In genomic region chr12:131368073-131369071, GRCh38 we compare ENCODE assay signal across 17 cellular contexts.
"Had no signal": no experiment of that assay in that cellular context is flagged by ENCODE, and none has a peak within 500 bp of the region (broad histone marks: within the 10 kb centered on the region; RNA-seq: fewer than 3 reads in every experiment).

No MANE protein-coding gene starts in this region.

- H3K27ac ChIP-seq: ascending aorta, colonic mucosa, gastroesophageal sphincter, pancreas, skin epidermis had no signal

- H3K9me3 Mint-ChIP-seq: activated CD4-positive, alpha-beta memory T cell treated with anti-CD3 and anti-CD28 coated beads for 36 hours; activated T-cell treated with anti-CD3 and anti-CD28 coated beads, Interleukin-2, amount 50 U/mL, for 72 hours; naive thymus-derived CD8-positive, alpha-beta T cell; T-helper 2 cell treated with Interferon-gamma antibody and Interleukin-4, amounts not matched to agents 5 μg/mL and 100 μg/mL, for 36 hours had no signal

- H3K4me1 ChIP-seq: ascending aorta, colonic mucosa, gastroesophageal sphincter, pancreas had no signal

- H3K4me3 Mint-ChIP-seq: activated CD4-positive, alpha-beta memory T cell treated with anti-CD3 and anti-CD28 coated beads for 36 hours; activated T-cell treated with anti-CD3 and anti-CD28 coated beads, Interleukin-2, amount 50 U/mL, for 72 hours; naive thymus-derived CD8-positive, alpha-beta T cell; stimulated activated memory B cell treated with anti-CD40 and anti-IgM and Interleukin-4, amounts not matched to agents 10 μg/mL and 1 μg/mL and 100 μg/mL, for 72 hours; T-helper 2 cell treated with Interferon-gamma antibody and Interleukin-4, amounts not matched to agents 5 μg/mL and 100 μg/mL, for 36 hours had no signal

- H3K27me3 ChIP-seq: ascending aorta, colonic mucosa, pancreas had no signal

- H3K27ac Mint-ChIP-seq: activated CD4-positive, alpha-beta memory T cell treated with anti-CD3 and anti-CD28 coated beads for 36 hours; activated T-cell treated with anti-CD3 and anti-CD28 coated beads, Interleukin-2, amount 50 U/mL, for 72 hours; naive thymus-derived CD8-positive, alpha-beta T cell; stimulated activated memory B cell treated with anti-CD40 and anti-IgM and Interleukin-4, amounts not matched to agents 10 μg/mL and 1 μg/mL and 100 μg/mL, for 72 hours; T-helper 2 cell treated with Interferon-gamma antibody and Interleukin-4, amounts not matched to agents 5 μg/mL and 100 μg/mL, for 36 hours had no signal

- H3K36me3 Mint-ChIP-seq: activated CD4-positive, alpha-beta memory T cell treated with anti-CD3 and anti-CD28 coated beads for 36 hours; naive thymus-derived CD8-positive, alpha-beta T cell; stimulated activated memory B cell treated with anti-CD40 and anti-IgM and Interleukin-4, amounts not matched to agents 10 μg/mL and 1 μg/mL and 100 μg/mL, for 72 hours had no signal

- H3K36me3 ChIP-seq: ascending aorta, colonic mucosa, gastroesophageal sphincter, pancreas had no signal

- H3K27me3 Mint-ChIP-seq: activated CD4-positive, alpha-beta memory T cell treated with anti-CD3 and anti-CD28 coated beads for 36 hours; stimulated activated memory B cell treated with anti-CD40 and anti-IgM and Interleukin-4, amounts not matched to agents 10 μg/mL and 1 μg/mL and 100 μg/mL, for 72 hours had no signal

- ATAC-seq: activated T-cell treated with anti-CD3 and anti-CD28 coated beads, Interleukin-2, amount 50 U/mL, for 72 hours; gastroesophageal sphincter; naive thymus-derived CD8-positive, alpha-beta T cell; pancreas; stimulated activated memory B cell treated with anti-CD40 and anti-IgM and Interleukin-4, amounts not matched to agents 10 μg/mL and 1 μg/mL and 100 μg/mL, for 72 hours had no signal

- H3K4me1 Mint-ChIP-seq: naive thymus-derived CD8-positive, alpha-beta T cell had no signal

- FAIRE-seq: bronchial epithelial cell, kidney, pancreas had no signal

- DNase-seq: activated CD4-positive, alpha-beta memory T cell treated with anti-CD3 and anti-CD28 coated beads for 36 hours; activated CD4-positive, alpha-beta T cell treated with anti-CD3 and anti-CD28 coated beads for 1 hour; activated naive CD4-positive, alpha-beta T cell; activated T-cell treated with anti-CD3 and anti-CD28 coated beads, Interleukin-2, amount 50 U/mL, for 72 hours; colonic mucosa; effector CD4-positive, alpha-beta T cell; kidney; SHP77 treated with DMSO at 0.1 percent for 48 hours had no signal

- H3K4me3 ChIP-seq: ascending aorta, colonic mucosa, gastroesophageal sphincter, lung, pancreas, skin epidermis had no signal

- H3K9me3 ChIP-seq: ascending aorta, colonic mucosa, gastroesophageal sphincter, pancreas had no signal
